In the genomic region with DNA sequence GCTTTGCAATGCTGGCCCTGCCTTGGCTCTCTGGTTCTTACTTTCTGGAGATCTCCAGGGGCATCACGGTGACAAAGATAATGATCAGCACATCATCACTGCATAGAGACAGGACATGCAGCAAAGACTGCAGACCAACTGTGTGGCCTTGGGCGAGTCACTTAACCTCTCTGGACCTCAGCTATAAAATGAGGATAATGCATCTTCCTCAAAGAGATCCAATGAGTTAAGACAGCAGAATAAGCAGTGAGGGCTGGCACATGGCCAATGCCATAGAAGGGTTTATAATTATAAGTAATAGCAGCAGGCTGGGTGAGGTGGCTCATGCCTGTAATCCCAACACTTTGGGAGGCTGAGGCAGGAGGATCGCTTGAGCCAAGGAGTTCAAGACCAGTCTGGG, we compare ENCODE assay signal across 24 cellular contexts. TPM values are rescaled to one million over a fixed set of nuclear protein-coding genes. Genes with fewer than 3 reads are reported as not detected.
DNase-seq lines count a peak whose midpoint lies in the region; ATAC-seq and TF ChIP-seq lines count a peak whose summit lies in the region.
"Had no signal": no experiment of that assay in that cellular context is flagged by ENCODE, and none has a peak within 500 bp of the region (broad histone marks: within the 10 kb centered on the region; RNA-seq: fewer than 3 reads in every experiment).

No MANE protein-coding gene starts in this region.

- H3K9me3 ChIP-seq in SU-DHL-6 (ENCODE audit: insufficient read depth, low read length): no peaks in the 10 kb centered on the region
- peaks cover 0 to 12% of the 10 kb centered on the region in 2 donors for H3K9me3 ChIP-seq in neuronal stem cell (replicated peaks in 1 of 2; ENCODE audit: control insufficient read depth in 2 of 2, insufficient read depth in 1 of 2, low read depth in 1 of 2, low read length in 2 of 2)
- H3K9me3 ChIP-seq in ovary: no peaks in the 10 kb centered on the region

- H3K79me1 ChIP-seq in neuronal stem cell (ENCODE audit: low read depth, low read length): peaks cover 10% of the 10 kb centered on the region

- no peak overlapping the region for H3K4me3 ChIP-seq in GM23338
- no peak overlapping the region for H3K4me3 ChIP-seq in SU-DHL-6 (ENCODE audit: insufficient read depth, low read length, poor library complexity, severe bottlenecking)
- no peak overlapping the region for H3K4me3 ChIP-seq in neuronal stem cell (ENCODE audit: low read length in 2 of 2)
- no peak overlapping the region for H3K4me3 ChIP-seq in ovary

- peak overlapping the region; percentile 15 for H2AK5ac ChIP-seq in neuronal stem cell (ENCODE audit: low read depth, low read length)

- no peak overlapping the region for H4K91ac ChIP-seq in neuronal stem cell (ENCODE audit: low read depth, low read length, poor library complexity)

- no peak overlapping the region for H3K14ac ChIP-seq in neuronal stem cell (ENCODE audit: low read length)

- H3K18ac ChIP-seq in neuronal stem cell (ENCODE audit: low read length): no peak overlapping the region

- H3F3A ChIP-seq in GM23338 (replicated peaks; ENCODE audit: low read depth) (peaks cover 13% of the 10 kb centered on the region), SU-DHL-6 (ENCODE audit: insufficient read depth) (peaks cover 33% of the 10 kb centered on the region)

- TF ChIP-seq EP300 in ovary (IDR thresholded peaks at IDR 0.05): no peak

- H2AFZ ChIP-seq in GM23338 (0 out of 2 replicates have a peak overlapping the region, but pooled peaks have one; percentile 74), SU-DHL-6 (ENCODE audit: low read depth, low read length, severe bottlenecking) (no peak overlapping the region), neuronal stem cell (ENCODE audit: low read length) (no peak overlapping the region)

- no peak for ATAC-seq in GM23338
- ATAC-seq: CD8-positive, alpha-beta T cell; HepG2; Panc1; SK-N-SH treated with all-trans-retinoic acid at 6 μM for 48 hours had no signal

- H2BK15ac ChIP-seq in neuronal stem cell (ENCODE audit: low read length): peak overlapping the region; percentile 64

- H3K4me1 Mint-ChIP-seq in GM23338: peaks cover 13% of the 10 kb centered on the region

- no CpG with 5 or more reads among the region's 3 CpGs for WGBS in neuronal stem cell (ENCODE audit: extremely low coverage in 2 of 2, insufficient read length in 2 of 2, insufficient replicate concordance in 1 of 2), 2 donors
- 80 to 88% (median 81%) methylated on average over 3 of the region's 3 CpGs for WGBS in ovary, 3 donors

- no peak overlapping the region; the same call in 2 of the 3 replicates for H3K4me3 Mint-ChIP-seq in GM23338
- H3K4me3 Mint-ChIP-seq: CD8-positive, alpha-beta T cell had no signal

- no peak overlapping the region for H4K8ac ChIP-seq in neuronal stem cell (ENCODE audit: low read depth, low read length)

- peak overlapping the region; percentile 22 for H2BK5ac ChIP-seq in neuronal stem cell (ENCODE audit: low read length)

- no peak overlapping the region for H3K4ac ChIP-seq in neuronal stem cell (ENCODE audit: low read length)

- H3K4me2 ChIP-seq in GM23338 (no peak overlapping the region; the same call in 1 of the 2 replicates), SU-DHL-6 (ENCODE audit: low read depth, low read length, poor library complexity, severe bottlenecking) (no peak overlapping the region), neuronal stem cell (ENCODE audit: insufficient read depth, low read length, poor library complexity, severe bottlenecking) (no peak overlapping the region)

- intact Hi-C loops in ovary (cut with DNase I): no loop called here

- no peak overlapping the region for H2BK12ac ChIP-seq in neuronal stem cell (ENCODE audit: low read length)

- peak overlapping the region; percentile 68 for H3K23ac ChIP-seq in neuronal stem cell (ENCODE audit: low read depth, low read length, poor library complexity)

- H3K27me3 ChIP-seq in GM23338 (ENCODE audit: insufficient read depth): no peaks in the 10 kb centered on the region
- no peaks in the 10 kb centered on the region for H3K27me3 ChIP-seq in SU-DHL-6 (ENCODE audit: low read length)
- peaks cover 0 to 19% (median 10%) of the 10 kb centered on the region in 3 experiments for H3K27me3 ChIP-seq in neuronal stem cell (ENCODE audit: control insufficient read depth in 3 of 3, insufficient read depth in 3 of 3, low read depth in 1 of 3, low read length in 3 of 3)
- H3K27me3 ChIP-seq in ovary: no peaks in the 10 kb centered on the region

- H3K4me1 ChIP-seq in GM23338 (ENCODE audit: insufficient read depth) (peaks cover 25% of the 10 kb centered on the region), neuronal stem cell (ENCODE audit: control insufficient read depth in 2 of 2, insufficient read depth in 1 of 2, low read depth in 1 of 2, low read length in 2 of 2) (peaks cover 0 to 19% of the 10 kb centered on the region in 2 donors), ovary (ENCODE audit: insufficient read depth) (no peaks in the 10 kb centered on the region)

- H3K9ac ChIP-seq in SU-DHL-6 (ENCODE audit: low read length): no peak overlapping the region
- no peak overlapping the region for H3K9ac ChIP-seq in neuronal stem cell (ENCODE audit: low read depth, low read length, poor library complexity)

- H3K9me3 Mint-ChIP-seq in GM23338: no peaks in the 10 kb centered on the region
- H3K9me3 Mint-ChIP-seq: CD8-positive, alpha-beta T cell had no signal

- CTCF ChIA-PET in GM10248 (lab: Yijun Ruan, JAX): interaction anchor here (0.8 kb wide), 1 partner anchor 20 kb away, joined by 3 read pairs; no protein-coding TSS in a partner anchor

- POLR2A ChIA-PET in GM10248 (lab: Yijun Ruan, JAX): interaction anchor here (0.5 kb wide), 1 partner anchor 40 kb away, joined by 3 read pairs; no protein-coding TSS in a partner anchor

- H3K36me3 ChIP-seq in GM23338 (ENCODE audit: insufficient read depth): no peaks in the 10 kb centered on the region
- H3K36me3 ChIP-seq in SU-DHL-6 (ENCODE audit: low read length): no peaks in the 10 kb centered on the region
- H3K36me3 ChIP-seq in neuronal stem cell (replicated peaks in 1 of 2; ENCODE audit: control insufficient read depth in 2 of 2, insufficient read depth in 2 of 2, low read length in 2 of 2): peaks cover 0 to 3% of the 10 kb centered on the region in 2 donors
- H3K36me3 ChIP-seq in ovary: no peaks in the 10 kb centered on the region

- H3K27ac ChIP-seq in GM23338 (ENCODE audit: low read depth): no peak overlapping the region
- H3K27ac ChIP-seq in SU-DHL-6 (ENCODE audit: low read depth, low read length): 0 out of 2 replicates have a peak overlapping the region, but pooled peaks have one; percentile 3
- no peak overlapping the region for H3K27ac ChIP-seq in neuronal stem cell (replicated peaks; ENCODE audit: low read length)
- H3K27ac ChIP-seq in ovary: no peak overlapping the region
- H3K27ac ChIP-seq: 22Rv1 had no signal

- peak; percentile 41 for DNase-seq in DMS 273 (lab: John Stamatoyannopoulos, UW; ENCODE audit: unreplicated experiment)
- no peak for DNase-seq in DMS 273 treated with DMSO at 0.1 percent for 48 hours (lab: John Stamatoyannopoulos, UW)
- DNase-seq in GM23338 (ENCODE audit: low spot score): no peak
- DNase-seq in neuronal stem cell (ENCODE audit: low spot score): no peak
- no peak for DNase-seq in GM10248 (ENCODE audit: extremely low spot score)
- no peak for DNase-seq in activated CD4-positive, alpha-beta T cell treated with anti-CD3 and anti-CD28 coated beads for 48 hours
- DNase-seq in ovary: no peak
- DNase-seq: CD8-positive, alpha-beta T cell; DMS79 treated with DMSO at 0.1 percent for 48 hours; GDM1; NCI-H1048; NCI-H146; NCI-H2081 treated with DMSO at 0.1 percent for 48 hours; NCI-H345; NCI-H526; Right ventricle myocardium superior had no signal

- no peak for TF ChIP-seq POLR2A in ovary (IDR thresholded peaks at IDR 0.05)

- no peaks in the 10 kb centered on the region for H4K20me1 ChIP-seq in GM23338 (replicated peaks; ENCODE audit: insufficient read depth)
- no peaks in the 10 kb centered on the region for H4K20me1 ChIP-seq in SU-DHL-6 (ENCODE audit: low read depth, low read length)

- H3K9me2 ChIP-seq in GM23338 (ENCODE audit: insufficient read depth) (no peaks in the 10 kb centered on the region), SU-DHL-6 (replicated peaks; ENCODE audit: insufficient read depth, low read length) (no peaks in the 10 kb centered on the region)

- H3K27ac Mint-ChIP-seq in GM23338: no peak overlapping the region
- H3K27ac Mint-ChIP-seq: CD8-positive, alpha-beta T cell had no signal

- H2BK120ac ChIP-seq in neuronal stem cell (ENCODE audit: low read depth, low read length): no peak overlapping the region

- TF ChIP-seq CTCF in GM23338 (conservative IDR thresholded peaks at IDR 0.05; ENCODE audit: low read depth in 2 of 2) (no peak), SU-DHL-6 (IDR thresholded peaks at IDR 0.05; ENCODE audit: insufficient read depth, low read length, poor library complexity, severe bottlenecking) (no peak), GM10248 (IDR thresholded peaks at IDR 0.05; ENCODE audit: control extremely low read depth, extremely low read depth, low read depth, missing control alignments) (no peak), ovary (IDR thresholded peaks at IDR 0.05) (no peak)

- H3K36me3 Mint-ChIP-seq in GM23338 (ENCODE audit: low read depth): no peaks in the 10 kb centered on the region
- H3K36me3 Mint-ChIP-seq: CD8-positive, alpha-beta T cell had no signal

- peaks cover 10% of the 10 kb centered on the region for H3K27me3 Mint-ChIP-seq in GM23338 (ENCODE audit: insufficient read depth, low read depth, poor library complexity)

- H3K79me2 ChIP-seq in GM23338 (replicated peaks; ENCODE audit: insufficient read depth) (no peaks in the 10 kb centered on the region), SU-DHL-6 (ENCODE audit: insufficient read depth, low read length) (no peaks in the 10 kb centered on the region)

RNA-seq across cellular contexts. Expression of a gene that starts 2.4 kb away (rescaled TPM):
- total RNA-seq in GM23338 (2014; rRNA removed; shearing (Covaris generic)): 1.3 and 1.8 TPM in 2 replicates
- polyA plus RNA-seq in GM23338 (2016; fragmentation: Nextera tagmentation; extraction: Ambion mirVana): 0.61 and 0.85 TPM in 2 replicates
- polyA plus RNA-seq in neuronal stem cell (2013, experiment 1 of 2): not detected
- not detected for polyA plus RNA-seq in neuronal stem cell (2013, experiment 2 of 2)
- total RNA-seq in ovary: 100 to 1,000 TPM in 3 of 7 donors, 10 to 100 TPM in 4; 58.0 to 146 (median 94.2) TPM
- 100 to 1,000 TPM in 1 of 2 donors, 1 to 10 TPM in 1; 1.1 to 106 TPM for polyA plus RNA-seq in ovary
- total RNA-seq: CD8-positive, alpha-beta T cell; MCF 10A; Right ventricle myocardium superior had no signal
- polyA plus RNA-seq: BJ had no signal

RNA-seq across cellular contexts. Expression of a gene that starts 12.0 kb away (rescaled TPM):
- total RNA-seq in GM23338 (2014; rRNA removed; shearing (Covaris generic)): not detected in 2 replicates
- polyA plus RNA-seq in GM23338 (2016; fragmentation: Nextera tagmentation; extraction: Ambion mirVana) (0.65 TPM in 1 of 2 replicates, not detected in the other), ovary (1 to 10 TPM in 1 of 2 donors, not detected in 1; 1.1 TPM)
- not detected for polyA plus RNA-seq in neuronal stem cell (2013, experiment 1 of 2)
- polyA plus RNA-seq in neuronal stem cell (2013, experiment 2 of 2): 0.01 TPM
- total RNA-seq in ovary: 1 to 10 TPM in 3 of 7 donors, under 1 TPM in 2, not detected in 2; 0.43 to 4.0 (median 1.3) TPM
- total RNA-seq: H1, MCF 10A, Right ventricle myocardium superior had no signal
- polyA plus RNA-seq: BJ had no signal

RNA-seq across cellular contexts. Expression of a gene that starts 25.6 kb away (rescaled TPM):
- 60.5 and 63.8 TPM in 2 replicates for total RNA-seq in GM23338 (2014; rRNA removed; shearing (Covaris generic))
- polyA plus RNA-seq in GM23338 (2016; fragmentation: Nextera tagmentation; extraction: Ambion mirVana) (28.9 and 36.4 TPM in 2 replicates), ovary (100 to 1,000 TPM; 130 to 169 TPM)
- 132 TPM for polyA plus RNA-seq in neuronal stem cell (2013, experiment 1 of 2)
- polyA plus RNA-seq in neuronal stem cell (2013, experiment 2 of 2): 132 TPM
- 100 to 1,000 TPM; 105 to 218 (median 159) TPM for total RNA-seq in ovary

RNA-seq across cellular contexts. Expression of a gene that starts 34.7 kb away (rescaled TPM):
- 0.10 and 0.12 TPM in 2 replicates for total RNA-seq in GM23338 (2014; rRNA removed; shearing (Covaris generic))
- 0.32 and 0.66 TPM in 2 replicates for polyA plus RNA-seq in GM23338 (2016; fragmentation: Nextera tagmentation; extraction: Ambion mirVana)
- polyA plus RNA-seq in neuronal stem cell (2013, experiment 1 of 2): not detected
- polyA plus RNA-seq in neuronal stem cell (2013, experiment 2 of 2): 0.04 TPM
- 100 to 1,000 TPM in 5 of 7 donors, 10 to 100 TPM in 2; 54.2 to 264 (median 137) TPM for total RNA-seq in ovary
- 10 to 100 TPM; 79.4 to 94.2 TPM for polyA plus RNA-seq in ovary
- polyA plus RNA-seq: BJ had no signal

RNA-seq across cellular contexts. Expression of a gene that starts 45.5 kb away (rescaled TPM):
- 195 and 212 TPM in 2 replicates for total RNA-seq in GM23338 (2014; rRNA removed; shearing (Covaris generic))
- polyA plus RNA-seq in GM23338 (2016; fragmentation: Nextera tagmentation; extraction: Ambion mirVana): 116 and 125 TPM in 2 replicates
- 36.5 TPM for polyA plus RNA-seq in neuronal stem cell (2013, experiment 1 of 2)
- polyA plus RNA-seq in neuronal stem cell (2013, experiment 2 of 2): 37.1 TPM
- total RNA-seq in ovary: 10 to 100 TPM in 4 of 7 donors, 1 to 10 TPM in 3; 7.2 to 69.8 (median 12.9) TPM
- polyA plus RNA-seq in ovary: 10 to 100 TPM in 1 of 2 donors, 1 to 10 TPM in 1; 3.3 to 13.4 TPM

Comparison
In these comparisons a context has a peak if more than half of its experiments do, and no peak if none do; other contexts are left out.
1. RNA of a gene that starts 2.4 kb away (total RNA-seq): 58.0 to 146 TPM in ovary; 1.3 to 1.8 TPM in GM23338; every median in the first group is over 10 times any median in the second.